10 cellular contexts compared by ENCODE assay signal in genomic region chr6:89985744-89986493, GRCh38.
DNase-seq lines count a peak whose midpoint lies in the region; ATAC-seq and TF ChIP-seq lines count a peak whose summit lies in the region.
"Had no signal": no experiment of that assay in that cellular context is flagged by ENCODE, and none has a peak within 500 bp of the region (broad histone marks: within the 10 kb centered on the region; RNA-seq: fewer than 3 reads in every experiment).

No MANE protein-coding gene starts in this region.

- H2BK120ac ChIP-seq in mesendoderm (ENCODE audit: low read depth, low read length), result no peak overlapping the region

- H3K27ac ChIP-seq in GM23338 (ENCODE audit: low read depth) (no peak overlapping the region), heart right ventricle (peak overlapping the region in 9 of 10 donors; percentile 41 to 84 (median 66)), mesendoderm (ENCODE audit: low read depth, low read length) (no peak overlapping the region)
- H3K27ac ChIP-seq: right lobe of liver had no signal

- H3K36me3 Mint-ChIP-seq in GM23338 (ENCODE audit: low read depth), result no peaks in the 10 kb centered on the region
- peaks cover 81% of the 10 kb centered on the region for H3K36me3 Mint-ChIP-seq in activated T-helper 2 cell treated with anti-CD3 and anti-CD28 coated beads, Interferon-gamma antibody, Interleukin-2, Interleukin-4, amounts not matched to agents 10 μg/mL and 5 μg/mL and 100 μg/mL, durations not matched to agents 14 hours and 24 hours and 36 hours (ENCODE audit: low read depth)

- H3K27ac Mint-ChIP-seq in GM23338, result peak overlapping the region; percentile 26; the same call in 1 of the 2 replicates
- H3K27ac Mint-ChIP-seq in activated T-helper 2 cell treated with anti-CD3 and anti-CD28 coated beads, Interferon-gamma antibody, Interleukin-2, Interleukin-4, amounts not matched to agents 10 μg/mL and 5 μg/mL and 100 μg/mL, durations not matched to agents 14 hours and 24 hours and 36 hours, result peak overlapping the region; percentile 53

- H3K79me2 ChIP-seq in GM23338 (replicated peaks; ENCODE audit: insufficient read depth) (no peaks in the 10 kb centered on the region), mesendoderm (ENCODE audit: control insufficient read depth, insufficient read depth, low read length) (no peaks in the 10 kb centered on the region)

- DNase-seq in GM23338 (ENCODE audit: low spot score) (no peak), heart right ventricle (peak; percentile 11 to 19), renal cortical epithelial cell (ENCODE audit: low read depth) (peak; percentile 47), NCI-H187 treated with DMSO at 0.1 percent for 48 hours (lab: John Stamatoyannopoulos, UW) (no peak), mesendoderm (no peak)
- DNase-seq in activated T-helper 2 cell treated with anti-CD3 and anti-CD28 coated beads, Interferon-gamma antibody, Interleukin-2, Interleukin-4, amounts not matched to agents 10 μg/mL and 5 μg/mL and 100 μg/mL, durations not matched to agents 14 hours and 24 hours and 36 hours (ENCODE audit: low spot score), result no peak
- DNase-seq in activated CD4-positive, alpha-beta T cell treated with anti-CD3 and anti-CD28 coated beads, Interleukin-2, amount 50 U/mL, for 1 hour, result no peak

- H3K4me3 ChIP-seq in GM23338 (no peak overlapping the region), heart right ventricle (no peak overlapping the region), mesendoderm (ENCODE audit: low read length) (no peak overlapping the region)
- H3K4me3 ChIP-seq: right lobe of liver had no signal

- no peaks in the 10 kb centered on the region for H3K9me3 Mint-ChIP-seq in GM23338
- H3K9me3 Mint-ChIP-seq in activated T-helper 2 cell treated with anti-CD3 and anti-CD28 coated beads, Interferon-gamma antibody, Interleukin-2, Interleukin-4, amounts not matched to agents 10 μg/mL and 5 μg/mL and 100 μg/mL, durations not matched to agents 14 hours and 24 hours and 36 hours, result no peaks in the 10 kb centered on the region
- H3K9me3 Mint-ChIP-seq: central memory CD8-positive, alpha-beta T cell had no signal

- H2AFZ ChIP-seq in GM23338, result 0 out of 2 replicates have a peak overlapping the region, but pooled peaks have one; percentile 56

- 61 to 65% methylated on average over 11 of the region's 11 CpGs for WGBS in heart right ventricle, 2 donors
- WGBS in mesendoderm (ENCODE audit: extremely low coverage, insufficient coverage, low lambda C conversion rate), result no CpG with 5 or more reads among the region's 11 CpGs

- no peak overlapping the region for H3K18ac ChIP-seq in mesendoderm (ENCODE audit: low read length)

- H3K27me3 Mint-ChIP-seq in GM23338 (ENCODE audit: insufficient read depth, low read depth, poor library complexity), result peaks cover 6% of the 10 kb centered on the region
- H3K27me3 Mint-ChIP-seq in activated T-helper 2 cell treated with anti-CD3 and anti-CD28 coated beads, Interferon-gamma antibody, Interleukin-2, Interleukin-4, amounts not matched to agents 10 μg/mL and 5 μg/mL and 100 μg/mL, durations not matched to agents 14 hours and 24 hours and 36 hours (ENCODE audit: low read depth), result no peaks in the 10 kb centered on the region
- H3K27me3 Mint-ChIP-seq: central memory CD8-positive, alpha-beta T cell had no signal

- no peak overlapping the region for H3K56ac ChIP-seq in mesendoderm (ENCODE audit: low read length)

- no peak overlapping the region for H4K5ac ChIP-seq in mesendoderm (ENCODE audit: low read length)

- no peak overlapping the region for H4K8ac ChIP-seq in mesendoderm (ENCODE audit: low read depth, low read length)

- no peak overlapping the region for H3K4ac ChIP-seq in mesendoderm (ENCODE audit: low read depth, low read length)

- H3K4me3 Mint-ChIP-seq in GM23338, result no peak overlapping the region
- H3K4me3 Mint-ChIP-seq in activated T-helper 2 cell treated with anti-CD3 and anti-CD28 coated beads, Interferon-gamma antibody, Interleukin-2, Interleukin-4, amounts not matched to agents 10 μg/mL and 5 μg/mL and 100 μg/mL, durations not matched to agents 14 hours and 24 hours and 36 hours (ENCODE audit: low read depth), result no peak overlapping the region
- H3K4me3 Mint-ChIP-seq: central memory CD8-positive, alpha-beta T cell had no signal

- peaks cover 11% of the 10 kb centered on the region for H3K9me2 ChIP-seq in GM23338 (ENCODE audit: insufficient read depth)

- H3K4me1 ChIP-seq in GM23338 (ENCODE audit: insufficient read depth), result 0 out of 2 replicates have a peak, but pooled peaks cover 6% of the 10 kb centered on the region
- peaks cover 9 to 38% (median 24%) of the 10 kb centered on the region in 9 donors for H3K4me1 ChIP-seq in heart right ventricle
- no peaks in the 10 kb centered on the region for H3K4me1 ChIP-seq in mesendoderm (ENCODE audit: control insufficient read depth, low read depth, low read length)
- H3K4me1 ChIP-seq: right lobe of liver had no signal

- H2AK5ac ChIP-seq in mesendoderm (ENCODE audit: low read length), result no peak overlapping the region

- H3K23ac ChIP-seq in mesendoderm (ENCODE audit: low read length), result no peak overlapping the region

- H2BK5ac ChIP-seq in mesendoderm (ENCODE audit: low read length), result no peak overlapping the region

- intact Hi-C loops in activated T-helper 2 cell treated with anti-CD3 and anti-CD28 coated beads, Interferon-gamma antibody, Interleukin-2, Interleukin-4, amounts not matched to agents 10 μg/mL and 5 μg/mL and 100 μg/mL, durations not matched to agents 14 hours and 24 hours and 36 hours (cut with micrococcal nuclease), result loop anchor here (2.0 kb wide), 1 partner anchor 33 kb away; no protein-coding TSS in a partner anchor
- intact Hi-C loops in heart right ventricle (cut with DNase I), result loop anchor here in 1 of 10 donors (10.0 kb wide), 1 partner anchor 229 kb away; no protein-coding TSS in a partner anchor

- no peak overlapping the region for H2BK15ac ChIP-seq in mesendoderm (replicated peaks; ENCODE audit: low read depth)

- no peaks in the 10 kb centered on the region for H4K20me1 ChIP-seq in GM23338 (replicated peaks; ENCODE audit: insufficient read depth)

- peaks cover 24% of the 10 kb centered on the region for H3K4me1 Mint-ChIP-seq in GM23338
- H3K4me1 Mint-ChIP-seq in activated T-helper 2 cell treated with anti-CD3 and anti-CD28 coated beads, Interferon-gamma antibody, Interleukin-2, Interleukin-4, amounts not matched to agents 10 μg/mL and 5 μg/mL and 100 μg/mL, durations not matched to agents 14 hours and 24 hours and 36 hours (ENCODE audit: low read depth), result peaks cover 64% of the 10 kb centered on the region

- H3F3A ChIP-seq in GM23338 (replicated peaks; ENCODE audit: low read depth), result no peaks in the 10 kb centered on the region

- TF ChIP-seq CTCF in GM23338 (conservative IDR thresholded peaks at IDR 0.05; ENCODE audit: low read depth in 2 of 2) (no peak), heart right ventricle (IDR thresholded peaks at IDR 0.05) (no peak)

- no peaks in the 10 kb centered on the region for H3K36me3 ChIP-seq in GM23338 (ENCODE audit: insufficient read depth)
- H3K36me3 ChIP-seq in heart right ventricle, result no peaks in the 10 kb centered on the region
- H3K36me3 ChIP-seq in mesendoderm (ENCODE audit: control insufficient read depth, insufficient read depth, low read length), result no peaks in the 10 kb centered on the region
- H3K36me3 ChIP-seq: right lobe of liver had no signal

- H3K4me2 ChIP-seq in GM23338 (no peak overlapping the region), mesendoderm (ENCODE audit: low read length) (no peak overlapping the region)

- no peaks in the 10 kb centered on the region for H3K27me3 ChIP-seq in GM23338 (ENCODE audit: insufficient read depth)
- no peaks in the 10 kb centered on the region for H3K27me3 ChIP-seq in heart right ventricle
- H3K27me3 ChIP-seq in mesendoderm (ENCODE audit: insufficient read depth, low read length, poor library complexity), result no peaks in the 10 kb centered on the region
- H3K27me3 ChIP-seq: right lobe of liver had no signal

- H3K9ac ChIP-seq in mesendoderm (ENCODE audit: low read length), result no peak overlapping the region

- H3K79me1 ChIP-seq in mesendoderm (ENCODE audit: low read length), result no peaks in the 10 kb centered on the region

- ATAC-seq in GM23338 (peak; percentile 81), heart right ventricle (peak in 7 of 8 donors; percentile 44 to 73 (median 60)), HG03135 (IDR thresholded peaks at IDR 0.05; ENCODE audit: unreplicated experiment) (no peak)

- H3K9me3 ChIP-seq in heart right ventricle, result no peaks in the 10 kb centered on the region
- H3K9me3 ChIP-seq: right lobe of liver had no signal

TF ChIP-seq in GM23338, 12 proteins besides CTCF, POLR2A, EP300 and RAD21 (continues in another document):
- TF ChIP-seq NANOG (IDR thresholded peaks at IDR 0.05; ENCODE audit: borderline replicate concordance) (no peak), EZH2phosphoT487 (IDR thresholded peaks at IDR 0.05; ENCODE audit: unreplicated experiment) (no peak), CREB1 (CRISPR knock-in tag; IDR thresholded peaks at IDR 0.05; ENCODE audit: low read depth) (no peak), STAT1 (IDR thresholded peaks at IDR 0.05; ENCODE audit: unreplicated experiment) (no peak), ZNF331 (CRISPR knock-in tag; IDR thresholded peaks at IDR 0.05; ENCODE audit: low read depth) (no peak), EZH2 (IDR thresholded peaks at IDR 0.05; ENCODE audit: low read depth, unreplicated experiment) (no peak), JUNB (IDR thresholded peaks at IDR 0.05; ENCODE audit: unreplicated experiment) (no peak)

Comparison
In these comparisons a context has a peak if more than half of its experiments do, and no peak if none do; other contexts are left out.
1. DNase-seq: peak in heart right ventricle (2 of 2) and renal cortical epithelial cell (single experiment); none in GM23338 (single experiment), activated T-helper 2 cell treated with anti-CD3 and anti-CD28 coated beads, Interferon-gamma antibody, Interleukin-2, Interleukin-4, amounts not matched to agents 10 μg/mL and 5 μg/mL and 100 μg/mL, durations not matched to agents 14 hours and 24 hours and 36 hours (single experiment), NCI-H187 treated with DMSO at 0.1 percent for 48 hours (single experiment), activated CD4-positive, alpha-beta T cell treated with anti-CD3 and anti-CD28 coated beads, Interleukin-2, amount 50 U/mL, for 1 hour (single experiment) and mesendoderm (single experiment).
2. H3K27ac ChIP-seq: peak in heart right ventricle (9 of 10); none in GM23338 (single experiment) and mesendoderm (single experiment).